14 cellular contexts compared by ENCODE assay signal in genomic region chr1:156461781-156462647, GRCh38. TPM values are rescaled to one million over a fixed set of nuclear protein-coding genes. Genes with fewer than 3 reads are reported as not detected.
A peak's percentile ranks its signal among the peaks of the same experiment; 100 is the strongest.
DNase-seq lines count a peak whose midpoint lies in the region; ATAC-seq, FAIRE-seq and TF ChIP-seq lines count a peak whose summit lies in the region.
"Had no signal": no experiment of that assay in that cellular context is flagged by ENCODE, and none has a peak within 500 bp of the region (broad histone marks: within the 10 kb centered on the region; RNA-seq: fewer than 3 reads in every experiment).

No MANE protein-coding gene starts in this region.

- H3K9me3 ChIP-seq in H1 (ENCODE audit: insufficient read depth in 2 of 2, low read depth in 1 of 2, low read length in 1 of 2) (no peaks in the 10 kb centered on the region), trophoblast cell (ENCODE audit: insufficient read depth, low read depth, low read length) (peaks cover 2% of the 10 kb centered on the region), PC-3 (ENCODE audit: low read length) (no peaks in the 10 kb centered on the region)

- no TSS peak for BruUV-seq in PC-3 (replicated peaks; lab: Mats Ljungman, UMichigan)

- DNase-seq in HFFc6: peak; percentile 33
- DNase-seq in H1 (ENCODE audit: low read depth in 1 of 2, low spot score in 2 of 2): no peak
- peak; percentile 22 to 47 for DNase-seq in trophoblast cell
- DNase-seq in PC-3: no peak
- no peak for DNase-seq in HPDE6-E6E7 (ENCODE audit: extremely low spot score)
- DNase-seq: C1 segment of cervical spinal cord, NCI-H1417, NCI-H774, nucleus accumbens had no signal

- H3K79me1 ChIP-seq in H1 (ENCODE audit: low read depth, low read length): no peaks in the 10 kb centered on the region
- peaks cover under 1% of the 10 kb centered on the region for H3K79me1 ChIP-seq in trophoblast cell (ENCODE audit: low read length)

- H2BK5ac ChIP-seq in H1 (ENCODE audit: low read depth, low read length) (peak overlapping the region; percentile 68; the same call in 1 of the 2 replicates), trophoblast cell (ENCODE audit: low read depth, low read length, poor library complexity) (no peak overlapping the region)

- TF ChIP-seq POLR2A in H1 (IDR thresholded peaks at IDR 0.05; ENCODE audit: control extremely low read depth in 1 of 2, low read depth in 2 of 2, low read length in 2 of 2): no peak

- H3K27me3 ChIP-seq in H1 (replicated peaks in 1 of 4; ENCODE audit: control insufficient read depth in 3 of 4, extremely low read depth in 1 of 4, insufficient read depth in 3 of 4, low read length in 3 of 4) (no peaks in the 10 kb centered on the region; a peak in 1 of 7 replicates), trophoblast cell (ENCODE audit: insufficient read depth, low read length) (no peaks in the 10 kb centered on the region), PC-3 (ENCODE audit: low read length) (no peaks in the 10 kb centered on the region)

- H3K4me3 ChIP-seq in H1 (ENCODE audit: extremely low read depth in 1 of 4, insufficient read depth in 2 of 4, low read depth in 3 of 4, low read length in 4 of 4) (no peak overlapping the region), trophoblast cell (ENCODE audit: low read depth, low read length) (no peak overlapping the region), PC-3 (ENCODE audit: low read length) (no peak overlapping the region)

- intact Hi-C loops in PC-3 (cut with micrococcal nuclease): no loop called here

- H4K91ac ChIP-seq in H1 (replicated peaks; ENCODE audit: insufficient read length, low read length): peak overlapping the region; percentile 22
- no peak overlapping the region for H4K91ac ChIP-seq in trophoblast cell (ENCODE audit: low read depth, low read length)

- H3K4me2 ChIP-seq in H1 (ENCODE audit: insufficient read depth in 1 of 2, low read depth in 2 of 2, low read length in 2 of 2): no peak overlapping the region; a peak in 1 of 4 replicates
- H3K4me2 ChIP-seq in trophoblast cell (ENCODE audit: low read length): no peak overlapping the region
- H3K4me2 ChIP-seq in PC-3 (ENCODE audit: low read length): no peak overlapping the region

- H3K27ac ChIP-seq in C4-2B (peak overlapping the region; percentile 20), H1 (ENCODE audit: low read depth, low read length) (no peak overlapping the region), trophoblast cell (ENCODE audit: low read depth, low read length) (no peak overlapping the region), PC-3 (ENCODE audit: low read length) (no peak overlapping the region)

- H4K20me1 ChIP-seq in H1 (replicated peaks in 1 of 2; ENCODE audit: control insufficient read depth in 1 of 2, insufficient read depth in 2 of 2, low read length in 2 of 2): no peaks in the 10 kb centered on the region
- H4K20me1 ChIP-seq in PC-3 (ENCODE audit: low read length): no peaks in the 10 kb centered on the region

- H3F3A ChIP-seq in PC-3 (ENCODE audit: low read length, unreplicated experiment): no peaks in the 10 kb centered on the region

- H3K18ac ChIP-seq in H1 (ENCODE audit: extremely low read depth, low read length) (no peak overlapping the region), trophoblast cell (ENCODE audit: low read length) (no peak overlapping the region)

- H4K8ac ChIP-seq in H1 (ENCODE audit: extremely low read depth, insufficient read depth, low read length): no peak overlapping the region
- H4K8ac ChIP-seq in trophoblast cell (ENCODE audit: low read depth, low read length): no peak overlapping the region

- peaks cover 59% of the 10 kb centered on the region for H3K4me1 Mint-ChIP-seq in HFFc6 (ENCODE audit: low read depth)

- no peaks in the 10 kb centered on the region for H3K36me3 ChIP-seq in H1 (ENCODE audit: control insufficient read depth in 2 of 4, insufficient read depth in 4 of 4, low read length in 3 of 4)
- H3K36me3 ChIP-seq in trophoblast cell (ENCODE audit: control insufficient read depth in 1 of 2, insufficient read depth in 2 of 2, low read length in 2 of 2): peaks cover 12 to 15% of the 10 kb centered on the region in 2 experiments
- H3K36me3 ChIP-seq in PC-3 (ENCODE audit: low read depth, low read length): no peaks in the 10 kb centered on the region; the same call in 1 of the 2 replicates

- no peak for TF ChIP-seq RAD21 in H1 (IDR thresholded peaks at IDR 0.05 in 1 of 2, conservative IDR thresholded peaks at IDR 0.05 in 1 of 2; ENCODE audit: low read depth in 2 of 2, low read length in 2 of 2)

- no peak for ATAC-seq in GM18502 (IDR thresholded peaks at IDR 0.05; ENCODE audit: poor library complexity, unreplicated experiment)
- no peak for ATAC-seq in HG02852 (IDR thresholded peaks at IDR 0.05; ENCODE audit: unreplicated experiment)
- ATAC-seq in PC-3: no peak

- peak overlapping the region; percentile 82; the same call in 1 of the 2 replicates for H2BK12ac ChIP-seq in H1 (ENCODE audit: low read depth, low read length)
- no peak overlapping the region for H2BK12ac ChIP-seq in trophoblast cell (ENCODE audit: low read length)

- H3K4ac ChIP-seq in H1 (replicated peaks; ENCODE audit: insufficient read length, low read depth, low read length) (no peak overlapping the region), trophoblast cell (ENCODE audit: low read depth, low read length) (no peak overlapping the region)

- no peak overlapping the region for H3K9ac ChIP-seq in H1 (replicated peaks in 1 of 4; ENCODE audit: extremely low read depth in 1 of 4, low read depth in 3 of 4, low read length in 3 of 4)
- no peak overlapping the region for H3K9ac ChIP-seq in trophoblast cell (ENCODE audit: low read length)
- H3K9ac ChIP-seq in PC-3 (ENCODE audit: low read length): no peak overlapping the region

- no peaks in the 10 kb centered on the region for H3K9me2 ChIP-seq in PC-3 (replicated peaks; ENCODE audit: low read length)

- peaks cover 1% of the 10 kb centered on the region for H3K23me2 ChIP-seq in H1 (ENCODE audit: low read depth, low read length)

- H3K27ac Mint-ChIP-seq in HFFc6: peak overlapping the region; percentile 25; the same call in 1 of the 2 replicates
- H3K27ac Mint-ChIP-seq: T-helper 2 cell treated with Interferon-gamma antibody and Interleukin-4, amounts not matched to agents 5 μg/mL and 100 μg/mL, for 36 hours had no signal

- peaks cover 9% of the 10 kb centered on the region for H3K27me3 Mint-ChIP-seq in HFFc6 (ENCODE audit: insufficient read depth)

- H3K79me2 ChIP-seq in H1 (ENCODE audit: control insufficient read depth in 1 of 2, insufficient read depth in 2 of 2, low read length in 2 of 2) (no peaks in the 10 kb centered on the region), trophoblast cell (ENCODE audit: control insufficient read depth, insufficient read depth, low read length, poor library complexity) (no peaks in the 10 kb centered on the region), PC-3 (ENCODE audit: low read length) (no peaks in the 10 kb centered on the region)

- H3K36me3 Mint-ChIP-seq in HFFc6 (ENCODE audit: low read depth): peaks cover 27% of the 10 kb centered on the region

- CTCF ChIA-PET in H1 (lab: Charles Lee; ENCODE audit: partially characterized antibody) (interaction anchor here (0.7 to 5.5 kb wide), 11 partner anchors 9 to 101 kb away, joined by 3 to 62 read pairs (median 5); no protein-coding TSS in a partner anchor), PC-3 (lab: Charles Lee) (no interaction called here)

- H2AK5ac ChIP-seq in H1 (ENCODE audit: low read depth, low read length) (peak overlapping the region; percentile 92), trophoblast cell (ENCODE audit: low read length) (no peak overlapping the region)

- H2BK120ac ChIP-seq in H1 (replicated peaks; ENCODE audit: low read depth, low read length) (no peak overlapping the region), trophoblast cell (ENCODE audit: insufficient read depth, low read length, poor library complexity) (no peak overlapping the region)

- peak overlapping the region; percentile 73; the same call in 1 of the 2 replicates for H2BK15ac ChIP-seq in H1 (ENCODE audit: low read length)

- H3K9me3 Mint-ChIP-seq in HFFc6: no peaks in the 10 kb centered on the region
- H3K9me3 Mint-ChIP-seq: T-helper 2 cell treated with Interferon-gamma antibody and Interleukin-4, amounts not matched to agents 5 μg/mL and 100 μg/mL, for 36 hours had no signal

- 91% methylated on average over 16 of the region's 17 CpGs; no CpG with 5 or more reads in 1 of the 2 experiments for WGBS in H1 (ENCODE audit: extremely low coverage in 1 of 2, insufficient coverage in 1 of 2, insufficient read length in 1 of 2, insufficient replicate concordance in 2 of 2, low coverage in 1 of 2, low lambda C conversion rate in 2 of 2, missing lambda C conversion rate in 1 of 2), 2 experiments
- WGBS in trophoblast cell (ENCODE audit: extremely low coverage, insufficient coverage, insufficient read length): no CpG with 5 or more reads among the region's 17 CpGs

- no peak for FAIRE-seq in H1 (lab: Jason Lieb, UNC)
- FAIRE-seq: astrocyte had no signal

- H3K4me1 ChIP-seq in H1 (replicated peaks in 1 of 4; ENCODE audit: control insufficient read depth in 3 of 4, insufficient read depth in 4 of 4, low read length in 3 of 4): peaks cover 0 to 20% (median 8%) of the 10 kb centered on the region in 4 experiments; a peak in 5 of 7 replicates
- H3K4me1 ChIP-seq in trophoblast cell (ENCODE audit: control insufficient read depth in 1 of 2, insufficient read depth in 2 of 2, low read length in 2 of 2): peaks cover 3 to 4% of the 10 kb centered on the region in 2 experiments
- peaks cover 10% of the 10 kb centered on the region for H3K4me1 ChIP-seq in PC-3 (ENCODE audit: insufficient read depth, low read length)

- H2AFZ ChIP-seq in H1 (ENCODE audit: low read length) (no peak overlapping the region), trophoblast cell (ENCODE audit: insufficient read depth, low read length, poor library complexity) (no peak overlapping the region), PC-3 (ENCODE audit: low read length) (no peak overlapping the region)

- H3K4me3 Mint-ChIP-seq in HFFc6: no peak overlapping the region
- H3K4me3 Mint-ChIP-seq: T-helper 2 cell treated with Interferon-gamma antibody and Interleukin-4, amounts not matched to agents 5 μg/mL and 100 μg/mL, for 36 hours had no signal

- no peak overlapping the region for H4K12ac ChIP-seq in trophoblast cell (ENCODE audit: low read depth, low read length)

- no peak overlapping the region for H4K5ac ChIP-seq in H1 (ENCODE audit: insufficient read length, low read depth, low read length)

- TF ChIP-seq EP300 in H1 (IDR thresholded peaks at IDR 0.05; ENCODE audit: borderline replicate concordance in 1 of 2, low read depth in 2 of 2, low read length in 2 of 2): no peak

- H3K23ac ChIP-seq in H1 (ENCODE audit: insufficient read length) (no peak overlapping the region), trophoblast cell (ENCODE audit: low read length) (no peak overlapping the region)

- TF ChIP-seq CTCF in C4-2B (conservative IDR thresholded peaks at IDR 0.05) (no peak), HFFc6 (IDR thresholded peaks at IDR 0.05) (no peak; the same call in 1 of the 2 replicates), H1 (IDR thresholded peaks at IDR 0.05; ENCODE audit: control extremely low read depth in 1 of 3, insufficient read depth in 1 of 3, low read depth in 1 of 3, low read length in 3 of 3) (peak in 1 of 3 experiments; percentile 15; a peak in 1 of 4 replicates), PC-3 (conservative IDR thresholded peaks at IDR 0.05; ENCODE audit: low read depth, low read length) (no peak)

- H2BK20ac ChIP-seq in H1 (ENCODE audit: low read length): no peak overlapping the region

- H3K56ac ChIP-seq in H1 (replicated peaks; ENCODE audit: insufficient read length, low read depth, low read length): no peak overlapping the region

- POLR2A ChIA-PET in H1 (lab: Charles Lee; ENCODE audit: partially characterized antibody): interaction anchor here (0.9 to 1.5 kb wide), 6 partner anchors 16 to 162 kb away, joined by 3 to 6 read pairs (median 4); partner anchors contain the start of gene NAXE
- POLR2A ChIA-PET in PC-3 (lab: Charles Lee; ENCODE audit: unreplicated experiment): no interaction called here

- H3K14ac ChIP-seq in H1 (ENCODE audit: insufficient read length) (no peak overlapping the region), trophoblast cell (ENCODE audit: low read length) (no peak overlapping the region)

RNA-seq across cellular contexts. Expression of gene MEF2D, which starts 38.6 kb away (rescaled TPM):
- 10 to 100 TPM; 50.0 to 60.1 (median 56.8) TPM for total RNA-seq in HFFc6 (2021; fragmentation: NEBNext Ultra II Directional; extraction: Animal tissue kit (Norgen Biotek cat#: 25700))
- total RNA-seq in H1 (2021; fragmentation: NEBNext Ultra II Directional; extraction: Animal tissue kit (Norgen Biotek cat#: 25700)): 17.3 and 19.5 TPM in 2 replicates
- 20.3 and 44.4 TPM in 2 replicates for polyA plus RNA-seq in H1 (2011; rRNA removed)
- polyA plus RNA-seq in H1 (2011; cell fraction: cytosol; rRNA removed): 12.4 TPM
- 19.5 TPM for polyA plus RNA-seq in H1 (2011; cell fraction: nucleus; rRNA removed)
- polyA plus RNA-seq in H1 (2012, experiment 1 of 2): 10.3 to 14.6 TPM (median 12.8 TPM) in 4 replicates
- 8.1 TPM for polyA plus RNA-seq in H1 (2012, experiment 2 of 2)
- polyA plus RNA-seq in H1 (2013, experiment 1 of 2): 9.1 TPM
- polyA plus RNA-seq in H1 (2013, experiment 2 of 2): 8.8 TPM
- 6.7 and 7.7 TPM in 2 replicates for polyA minus RNA-seq in H1 (2011; rRNA and poly(A)+ RNA removed)
- polyA minus RNA-seq in H1 (2011; cell fraction: cytosol; rRNA and poly(A)+ RNA removed): 14.5 TPM
- 9.3 TPM for polyA minus RNA-seq in H1 (2011; cell fraction: nucleus; rRNA and poly(A)+ RNA removed)
- 10.5 and 10.7 TPM in 2 replicates for polyA plus RNA-seq in trophoblast cell (2013)
- 17.3 and 27.4 TPM in 2 replicates for total RNA-seq in PC-3 (2014; rRNA removed)

Comparison
In these comparisons a context has a peak if more than half of its experiments do, and no peak if none do; other contexts are left out.
1. DNase-seq: peak in HFFc6 (single experiment) and trophoblast cell (2 of 2); none in H1 (0 of 2), PC-3 (single experiment) and HPDE6-E6E7 (single experiment).